ENCODE assay signal across 14 cellular contexts in the genomic region with DNA sequence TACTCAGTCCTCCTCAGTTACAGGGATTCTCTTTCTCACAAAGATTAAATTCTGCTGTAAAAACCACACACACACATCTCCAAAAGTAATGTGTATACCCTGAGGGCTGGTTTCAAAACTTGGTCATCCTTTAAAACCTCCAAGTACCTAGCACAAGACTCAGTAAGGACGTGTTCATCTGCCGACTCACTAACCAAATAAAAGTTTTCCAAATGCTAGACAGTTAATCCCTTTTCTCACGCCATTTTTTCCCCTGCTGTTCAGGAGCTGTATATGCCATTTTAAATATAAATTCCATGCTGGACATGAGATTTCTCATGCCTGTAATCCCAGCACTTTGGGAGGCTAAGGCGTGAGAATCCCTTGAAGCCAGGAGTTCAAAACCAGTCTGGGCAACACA. TPM values are rescaled to one million over a fixed set of nuclear protein-coding genes. Genes with fewer than 3 reads are reported as not detected.
DNase-seq lines count a peak whose midpoint lies in the region; FAIRE-seq and TF ChIP-seq lines count a peak whose summit lies in the region.
"Had no signal": no experiment of that assay in that cellular context is flagged by ENCODE, and none has a peak within 500 bp of the region (broad histone marks: within the 10 kb centered on the region; RNA-seq: fewer than 3 reads in every experiment).

No MANE protein-coding gene starts in this region.

- H3K27me3 Mint-ChIP-seq in HFFc6 (ENCODE audit: insufficient read depth) (peaks cover 10% of the 10 kb centered on the region; the same call in 1 of the 2 replicates), astrocyte (ENCODE audit: low read depth, unreplicated experiment) (no peaks in the 10 kb centered on the region)

- no peaks in the 10 kb centered on the region for H3K4me1 ChIP-seq in astrocyte (ENCODE audit: insufficient read depth, low read length)
- H3K4me1 ChIP-seq: prostate gland had no signal

- no peak overlapping the region for H3K9ac ChIP-seq in astrocyte (ENCODE audit: low read length)

- H4K20me1 ChIP-seq in astrocyte (ENCODE audit: insufficient read depth, low read length) = peaks cover 3% of the 10 kb centered on the region

- no peaks in the 10 kb centered on the region for H3K9me3 ChIP-seq in astrocyte (ENCODE audit: insufficient read depth, low read depth, low read length)
- H3K9me3 ChIP-seq: prostate gland had no signal

- no peaks in the 10 kb centered on the region for H3K36me3 ChIP-seq in astrocyte (ENCODE audit: insufficient read depth, low read length)
- H3K36me3 ChIP-seq: prostate gland had no signal

- peaks cover 6% of the 10 kb centered on the region for H3K36me3 Mint-ChIP-seq in HFFc6 (ENCODE audit: low read depth)
- H3K36me3 Mint-ChIP-seq in astrocyte (ENCODE audit: low read depth, unreplicated experiment) = no peaks in the 10 kb centered on the region

- H3K27ac Mint-ChIP-seq in HFFc6 (peak overlapping the region; percentile 78), astrocyte (ENCODE audit: unreplicated experiment) (no peak overlapping the region)

- H2AFZ ChIP-seq in astrocyte (ENCODE audit: low read depth, low read length) = no peak overlapping the region

- no peak overlapping the region for H3K4me3 Mint-ChIP-seq in HFFc6
- H3K4me3 Mint-ChIP-seq in astrocyte (ENCODE audit: unreplicated experiment) = no peak overlapping the region

- H3K4me3 ChIP-seq in astrocyte (ENCODE audit: insufficient read depth, low read depth, low read length) (no peak overlapping the region), coronary artery (no peak overlapping the region)
- H3K4me3 ChIP-seq: prostate gland had no signal

- H3K4me2 ChIP-seq in astrocyte (ENCODE audit: low read length) = no peak overlapping the region

- peaks cover 8% of the 10 kb centered on the region for H3K79me2 ChIP-seq in astrocyte (ENCODE audit: insufficient read depth, low read length)

- peaks cover 5% of the 10 kb centered on the region; the same call in 1 of the 2 replicates for H3K9me3 Mint-ChIP-seq in HFFc6
- H3K9me3 Mint-ChIP-seq in astrocyte (ENCODE audit: unreplicated experiment) = peaks cover 2% of the 10 kb centered on the region

- H3K27ac ChIP-seq in astrocyte (ENCODE audit: low read depth, low read length) (peak overlapping the region; percentile 42), coronary artery (no peak overlapping the region)
- H3K27ac ChIP-seq: prostate gland had no signal

- no peak for FAIRE-seq in astrocyte (lab: Jason Lieb, UNC)

- peak; percentile 61 for TF ChIP-seq CTCF in HFFc6 (IDR thresholded peaks at IDR 0.05)
- TF ChIP-seq CTCF in astrocyte (IDR thresholded peaks at IDR 0.05; ENCODE audit: insufficient read depth, low read depth, low read length) = peak; percentile 3
- no peak for TF ChIP-seq CTCF in coronary artery (IDR thresholded peaks at IDR 0.05)

- no peaks in the 10 kb centered on the region for H3K27me3 ChIP-seq in astrocyte (ENCODE audit: insufficient read depth, low read length)

- H3K4me1 Mint-ChIP-seq in HFFc6 (ENCODE audit: low read depth) (peaks cover 21% of the 10 kb centered on the region), astrocyte (ENCODE audit: low read depth, unreplicated experiment) (peaks cover 2% of the 10 kb centered on the region)

- DNase-seq in AG20443 (ENCODE audit: low spot score) (peak; percentile 23), HFFc6 (peak; percentile 94), astrocyte (ENCODE audit: low read depth) (peak; percentile 36), kidney glomerular epithelial cell (lab: John Stamatoyannopoulos, UW) (peak; percentile 58), COLO829 (ENCODE audit: low spot score) (no peak), coronary artery (ENCODE audit: low spot score) (no peak), midbrain (lab: John Stamatoyannopoulos, UW) (no peak)
- DNase-seq in activated CD4-positive, alpha-beta T cell treated with anti-CD3 and anti-CD28 coated beads for 1 hour = no peak
- DNase-seq: activated CD8-positive, alpha-beta memory T cell treated with anti-CD3 and anti-CD28 coated beads, Interleukin-2, amount 50 U/mL, for 4 hours; effector CD8-positive, alpha-beta T cell; NCI-H446; SHP77 treated with DMSO at 0.1 percent for 48 hours; stimulated activated CD4-positive, alpha-beta T cell treated with anti-CD3 and anti-CD28 coated beads, Interleukin-4, amount 100 ng/mL, for 4 hours had no signal

RNA-seq across cellular contexts. Expression of a gene that starts 3.9 kb away (rescaled TPM):
- 10 to 100 TPM; 65.4 to 79.0 (median 75.3) TPM for total RNA-seq in HFFc6 (2021; fragmentation: NEBNext Ultra II Directional; extraction: Animal tissue kit (Norgen Biotek cat#: 25700))
- 202 and 224 TPM in 2 replicates for total RNA-seq in astrocyte

RNA-seq across cellular contexts. Expression of a gene that starts 35.9 kb away (rescaled TPM):
- total RNA-seq in HFFc6 (2021; fragmentation: NEBNext Ultra II Directional; extraction: Animal tissue kit (Norgen Biotek cat#: 25700)) = 10 to 100 TPM; 49.1 to 52.8 (median 50.3) TPM
- total RNA-seq in astrocyte = 55.7 and 59.6 TPM in 2 replicates

Comparison
In these comparisons a context has a peak if more than half of its experiments do, and no peak if none do; other contexts are left out.
1. DNase-seq: peak in AG20443 (single experiment), HFFc6 (single experiment), astrocyte (single experiment) and kidney glomerular epithelial cell (single experiment); none in COLO829 (single experiment), coronary artery (single experiment), midbrain (single experiment) and activated CD4-positive, alpha-beta T cell treated with anti-CD3 and anti-CD28 coated beads for 1 hour (single experiment).